ENCODE assay signal across 17 cellular contexts in the genomic region with DNA sequence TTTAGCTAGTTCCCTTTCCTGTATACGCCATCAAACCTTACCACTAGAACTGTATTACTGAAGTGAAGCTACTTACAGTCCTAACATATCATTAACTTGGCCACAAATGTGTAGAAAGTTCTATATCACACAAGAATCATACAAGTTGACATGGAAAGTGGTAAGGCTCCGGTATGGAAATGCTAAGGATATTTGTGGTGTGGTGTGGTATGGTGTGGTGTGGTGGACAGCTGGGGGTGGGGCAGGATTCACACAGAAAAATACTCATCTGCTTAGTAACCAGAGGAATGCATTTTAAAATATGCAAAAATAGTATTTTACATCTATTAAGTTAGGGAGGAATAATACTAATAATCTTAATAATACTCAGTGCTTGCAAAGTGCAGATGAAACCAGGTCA.
"Had no signal": no experiment of that assay in that cellular context is flagged by ENCODE, and none has a peak within 500 bp of the region (broad histone marks: within the 10 kb centered on the region; RNA-seq: fewer than 3 reads in every experiment).

No MANE protein-coding gene starts in this region.

- H3K4me1 ChIP-seq: gastrocnemius medialis, spleen, testis had no signal

- H3K4me3 ChIP-seq: gastrocnemius medialis, spleen, testis had no signal

- H3K27ac ChIP-seq: gastrocnemius medialis, neutrophil, spleen, testis had no signal

- DNase-seq: activated CD4-positive, alpha-beta T cell treated with anti-CD3 and anti-CD28 coated beads, Interleukin-2, amount 50 U/mL, for 1 hour; activated CD4-positive, CD25-positive, alpha-beta regulatory T cell treated with anti-CD3 and anti-CD28 coated beads, Interleukin-2, amount 50 U/mL, for 72 hours; activated CD8-positive, alpha-beta memory T cell treated with anti-CD3 and anti-CD28 coated beads, Interleukin-2, amount 50 U/mL, for 4 hours; activated gamma-delta T cell; activated T-cell treated with anti-CD3 and anti-CD28 coated beads, Interleukin-2, amount 50 U/mL, for 48 hours; amniotic stem cell; effector CD4-positive, alpha-beta T cell; gastrocnemius medialis; head of caudate nucleus; spleen; stimulated activated CD4-positive, alpha-beta T cell treated with anti-CD3 and anti-CD28 coated beads, Interleukin-4, amount 100 ng/mL, for 4 hours; testis had no signal

- H3K27me3 ChIP-seq: gastrocnemius medialis, neutrophil, spleen, testis had no signal

- ATAC-seq: activated naive CD4-positive, alpha-beta T cell treated with anti-CD3 and anti-CD28 coated beads, Interleukin-2, amount 50 U/mL, for 72 hours; gastrocnemius medialis; natural killer cell treated with Interleukin-12 subunit alpha and Interleukin-12 subunit beta and Interleukin-15 and Interleukin-18, amount 100 ng/mL, for 72 hours; sciatic nerve; stimulated activated memory B cell treated with anti-CD40 and anti-IgM and Interleukin-4, amounts not matched to agents 10 μg/mL and 1 μg/mL and 100 μg/mL, for 72 hours had no signal

- H3K9me3 ChIP-seq: gastrocnemius medialis, neutrophil, spleen, testis had no signal

- H3K36me3 ChIP-seq: gastrocnemius medialis, neutrophil, spleen had no signal
